In the genomic region with DNA sequence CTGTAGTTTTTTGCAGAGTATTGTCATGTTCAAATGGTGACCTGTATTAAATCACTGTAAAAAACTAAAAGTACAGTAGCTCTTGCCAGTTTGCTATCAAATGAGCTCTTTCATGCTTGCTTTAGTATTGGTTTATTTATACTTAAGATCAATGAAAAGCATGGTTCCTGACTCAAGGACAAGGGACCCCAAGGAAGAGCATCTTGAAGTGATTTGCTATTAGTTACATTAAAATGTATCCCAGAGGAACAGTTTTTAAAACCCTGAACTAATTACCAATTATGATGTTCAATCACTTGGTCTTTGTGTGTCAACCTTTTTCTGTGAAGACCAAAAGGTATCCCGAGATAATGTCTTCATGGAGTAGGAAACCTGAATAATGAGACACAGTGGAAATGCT, we compare ENCODE assay signal across 38 cellular contexts. TPM values are rescaled to one million over a fixed set of nuclear protein-coding genes. Genes with fewer than 3 reads are reported as not detected.
"Had no signal": no experiment of that assay in that cellular context is flagged by ENCODE, and none has a peak within 500 bp of the region (broad histone marks: within the 10 kb centered on the region; RNA-seq: fewer than 3 reads in every experiment).

A gene with protein sequence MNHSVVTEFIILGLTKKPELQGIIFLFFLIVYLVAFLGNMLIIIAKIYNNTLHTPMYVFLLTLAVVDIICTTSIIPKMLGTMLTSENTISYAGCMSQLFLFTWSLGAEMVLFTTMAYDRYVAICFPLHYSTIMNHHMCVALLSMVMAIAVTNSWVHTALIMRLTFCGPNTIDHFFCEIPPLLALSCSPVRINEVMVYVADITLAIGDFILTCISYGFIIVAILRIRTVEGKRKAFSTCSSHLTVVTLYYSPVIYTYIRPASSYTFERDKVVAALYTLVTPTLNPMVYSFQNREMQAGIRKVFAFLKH (minus strand): TSS at position 101 of the 400 bp plus-strand sequence. CDS start 6,698 bp downstream, outside the sequence.

- H3K36me3 ChIP-seq: adrenal gland, ascending aorta, brain microvascular endothelial cell, breast epithelium, cardiac muscle cell had no signal

- H3K9me3 ChIP-seq: adrenal gland, ascending aorta, body of pancreas, breast epithelium had no signal

- DNase-seq: activated effector memory CD4-positive, alpha-beta T cell treated with anti-CD3 and anti-CD28 coated beads, Interleukin-2, amount 50 U/mL, for 16 hours; activated effector memory CD4-positive, alpha-beta T cell treated with Interleukin-2 at 50 U/mL for 16 hours; activated gamma-delta T cell; activated gamma-delta T cell treated with Interleukin-2 at 50 U/mL for 16 hours; activated naive CD4-positive, alpha-beta T cell; activated naive CD4-positive, alpha-beta T cell treated with anti-CD3 and anti-CD28 coated beads for 36 hours; activated naive CD4-positive, alpha-beta T cell treated with anti-CD3 and anti-CD28 coated beads, Interleukin-2, amount 10 ng/mL, durations not matched to agents 7 days and 5 days; activated naive CD4-positive, alpha-beta T cell treated with anti-CD3 and anti-CD28 coated beads, Interleukin-2, amount 50 U/mL, for 16 hours; activated naive CD4-positive, alpha-beta T cell treated with Interleukin-2 at 50 U/mL for 16 hours; activated naive CD8-positive, alpha-beta T cell treated with anti-CD3 and anti-CD28 coated beads for 36 hours; activated naive CD8-positive, alpha-beta T cell treated with anti-CD3 and anti-CD28 coated beads, Interleukin-2, amount 10 ng/mL, durations not matched to agents 7 days and 5 days; activated naive CD8-positive, alpha-beta T cell treated with anti-CD3 and anti-CD28 coated beads, Interleukin-2, amount 50 U/mL, for 24 hours; activated T-cell treated with anti-CD3 and anti-CD28 coated beads, Interleukin-2, amount 50 U/mL, for 24 hours; activated T-cell treated with anti-CD3 and anti-CD28 coated beads, Interleukin-2, amount 50 U/mL, for 4 hours; activated T-cell treated with anti-CD3 and anti-CD28 coated beads, Interleukin-2, amount 50 U/mL, for 48 hours; activated T-cell treated with anti-CD3 and anti-CD28 coated beads, Interleukin-2, amount 50 U/mL, for 72 hours; adrenal gland; amniotic stem cell; amygdala; anterior cingulate cortex; aorta; body of pancreas; brain microvascular endothelial cell; caudate nucleus; central memory CD4-positive, alpha-beta T cell; cerebellar nuclear complex had no signal

- H3K27me3 ChIP-seq: adrenal gland, ascending aorta, body of pancreas, brain microvascular endothelial cell, breast epithelium, cardiac muscle cell had no signal

- H3K27ac ChIP-seq: adrenal gland, ascending aorta, body of pancreas, brain microvascular endothelial cell, breast epithelium, cardiac muscle cell had no signal

- H3K4me3 ChIP-seq: adrenal gland, ascending aorta, body of pancreas, breast epithelium, cardiac muscle cell had no signal

- H3K4me1 ChIP-seq: adrenal gland, ascending aorta, body of pancreas, breast epithelium had no signal

RNA-seq across cellular contexts. Expression of the gene that starts here (rescaled TPM):
- total RNA-seq: activated naive CD4-positive, alpha-beta T cell treated with anti-CD3 and anti-CD28 coated beads for 36 hours; activated naive CD4-positive, alpha-beta T cell treated with anti-CD3 and anti-CD28 coated beads, Interleukin-2, amount 50 U/mL, for 72 hours; activated naive CD8-positive, alpha-beta T cell treated with anti-CD3 and anti-CD28 coated beads for 36 hours; activated naive CD8-positive, alpha-beta T cell treated with anti-CD3 and anti-CD28 coated beads, Interleukin-2, amount 10 ng/mL, durations not matched to agents 7 days and 5 days; activated T-cell treated with anti-CD3 and anti-CD28 coated beads, Interleukin-2, amount 50 U/mL, for 4 hours; activated T-cell treated with anti-CD3 and anti-CD28 coated beads, Interleukin-2, amount 50 U/mL, for 72 hours; activated T-helper 1 cell treated with anti-CD3 and anti-CD28 coated beads, Interleukin-12 subunit alpha, Interleukin-12 subunit beta, Interleukin-2, Interleukin-4 antibody, amounts not matched to agents 30 ng/mL and 10 ng/mL and 1 ng/mL, durations not matched to agents 14 hours and 24 hours and 36 hours; activated T-helper 17 cell treated with anti-CD3 and anti-CD28 coated beads, Interleukin-2, amount 50 U/mL, for 72 hours; activated T-helper 2 cell treated with anti-CD3 and anti-CD28 coated beads, Interferon-gamma antibody, Interleukin-2, Interleukin-4, amounts not matched to agents 10 μg/mL and 5 μg/mL and 100 μg/mL, durations not matched to agents 14 hours and 24 hours and 36 hours; adrenal gland; aorta; ascending aorta; astrocyte; body of pancreas; breast epithelium; bronchial epithelial cell; cardiac muscle cell; cardiac septum; cerebellum; chondrocyte had no signal
